26 cellular contexts compared by ENCODE assay signal in the genomic region with DNA sequence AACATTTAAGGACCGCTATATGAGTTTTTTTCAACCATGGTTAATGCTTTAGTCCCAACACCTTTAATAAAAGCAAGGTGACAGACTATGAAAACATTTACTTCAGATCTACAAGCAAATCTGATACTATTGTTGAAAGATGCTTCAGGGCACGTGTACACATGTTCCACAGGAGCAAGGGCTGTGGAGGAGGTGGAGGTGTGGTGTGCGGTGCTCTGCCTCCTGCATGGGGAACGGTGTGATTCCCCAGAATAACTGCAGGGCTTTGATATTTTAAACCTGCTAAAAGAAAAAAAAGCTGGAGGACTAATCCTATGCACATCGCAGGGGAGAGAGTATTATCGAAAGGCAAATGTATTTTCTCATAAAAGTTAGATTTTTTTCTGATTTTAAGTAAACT.
"Had no signal": no experiment of that assay in that cellular context is flagged by ENCODE, and none has a peak within 500 bp of the region (broad histone marks: within the 10 kb centered on the region; RNA-seq: fewer than 3 reads in every experiment).

No MANE protein-coding gene starts in this region.

- H3K9me3 Mint-ChIP-seq: activated CD8-positive, alpha-beta T cell treated with anti-CD3 and anti-CD28 coated beads for 36 hours; activated naive CD4-positive, alpha-beta T cell treated with anti-CD3 and anti-CD28 coated beads, Interleukin-2, amount 50 U/mL, for 24 hours; activated naive CD8-positive, alpha-beta T cell treated with anti-CD3 and anti-CD28 coated beads, Interleukin-2, amount 50 U/mL, for 24 hours; activated T-helper 2 cell treated with anti-CD3 and anti-CD28 coated beads, Interferon-gamma antibody, Interleukin-2, Interleukin-4, amounts not matched to agents 10 μg/mL and 5 μg/mL and 100 μg/mL, durations not matched to agents 14 hours and 24 hours and 36 hours; neural crest cell; stimulated activated memory B cell treated with anti-CD40 and anti-IgM and Interleukin-4, amounts not matched to agents 10 μg/mL and 1 μg/mL and 100 μg/mL, for 72 hours; stimulated activated naive CD8-positive, alpha-beta T cell treated with anti-CD3 and anti-CD28 coated beads, Interleukin-15, amount 100 ng/mL, for 72 hours had no signal

- ATAC-seq: activated CD8-positive, alpha-beta T cell treated with anti-CD3 and anti-CD28 coated beads for 36 hours; activated naive CD8-positive, alpha-beta T cell treated with anti-CD3 and anti-CD28 coated beads, Interleukin-2, amount 50 U/mL, for 24 hours; effector memory CD8-positive, alpha-beta T cell; esophagus mucosa; left cardiac atrium; naive thymus-derived CD4-positive, alpha-beta T cell; pancreas; psoas muscle; stimulated activated memory B cell treated with anti-CD40 and anti-IgM and Interleukin-4, amounts not matched to agents 10 μg/mL and 1 μg/mL and 100 μg/mL, for 72 hours; stimulated activated naive CD8-positive, alpha-beta T cell treated with anti-CD3 and anti-CD28 coated beads, Interleukin-15, amount 100 ng/mL, for 72 hours; T-helper 17 cell had no signal

- H3K4me3 ChIP-seq: breast epithelium, pancreas, psoas muscle, smooth muscle cell, tibial nerve had no signal

- H3K27ac Mint-ChIP-seq: activated CD8-positive, alpha-beta T cell treated with anti-CD3 and anti-CD28 coated beads for 36 hours; activated naive CD4-positive, alpha-beta T cell treated with anti-CD3 and anti-CD28 coated beads, Interleukin-2, amount 50 U/mL, for 24 hours; activated naive CD8-positive, alpha-beta T cell treated with anti-CD3 and anti-CD28 coated beads, Interleukin-2, amount 50 U/mL, for 24 hours; activated T-helper 2 cell treated with anti-CD3 and anti-CD28 coated beads, Interferon-gamma antibody, Interleukin-2, Interleukin-4, amounts not matched to agents 10 μg/mL and 5 μg/mL and 100 μg/mL, durations not matched to agents 14 hours and 24 hours and 36 hours; effector memory CD8-positive, alpha-beta T cell; naive thymus-derived CD4-positive, alpha-beta T cell; stimulated activated memory B cell treated with anti-CD40 and anti-IgM and Interleukin-4, amounts not matched to agents 10 μg/mL and 1 μg/mL and 100 μg/mL, for 72 hours; stimulated activated naive CD8-positive, alpha-beta T cell treated with anti-CD3 and anti-CD28 coated beads, Interleukin-15, amount 100 ng/mL, for 72 hours; T-helper 17 cell had no signal

- H3K36me3 Mint-ChIP-seq: activated naive CD4-positive, alpha-beta T cell treated with anti-CD3 and anti-CD28 coated beads, Interleukin-2, amount 50 U/mL, for 24 hours; naive thymus-derived CD4-positive, alpha-beta T cell; stimulated activated memory B cell treated with anti-CD40 and anti-IgM and Interleukin-4, amounts not matched to agents 10 μg/mL and 1 μg/mL and 100 μg/mL, for 72 hours had no signal

- H3K27me3 Mint-ChIP-seq: activated CD8-positive, alpha-beta T cell treated with anti-CD3 and anti-CD28 coated beads for 36 hours; activated naive CD4-positive, alpha-beta T cell treated with anti-CD3 and anti-CD28 coated beads, Interleukin-2, amount 50 U/mL, for 24 hours; activated naive CD8-positive, alpha-beta T cell treated with anti-CD3 and anti-CD28 coated beads, Interleukin-2, amount 50 U/mL, for 24 hours; effector memory CD8-positive, alpha-beta T cell; stimulated activated memory B cell treated with anti-CD40 and anti-IgM and Interleukin-4, amounts not matched to agents 10 μg/mL and 1 μg/mL and 100 μg/mL, for 72 hours; stimulated activated naive CD8-positive, alpha-beta T cell treated with anti-CD3 and anti-CD28 coated beads, Interleukin-15, amount 100 ng/mL, for 72 hours; T-helper 17 cell had no signal

- H3K4me3 Mint-ChIP-seq: activated CD8-positive, alpha-beta T cell treated with anti-CD3 and anti-CD28 coated beads for 36 hours; activated naive CD4-positive, alpha-beta T cell treated with anti-CD3 and anti-CD28 coated beads, Interleukin-2, amount 50 U/mL, for 24 hours; activated naive CD8-positive, alpha-beta T cell treated with anti-CD3 and anti-CD28 coated beads, Interleukin-2, amount 50 U/mL, for 24 hours; effector memory CD8-positive, alpha-beta T cell; naive thymus-derived CD4-positive, alpha-beta T cell; neural crest cell; stimulated activated memory B cell treated with anti-CD40 and anti-IgM and Interleukin-4, amounts not matched to agents 10 μg/mL and 1 μg/mL and 100 μg/mL, for 72 hours; stimulated activated naive CD8-positive, alpha-beta T cell treated with anti-CD3 and anti-CD28 coated beads, Interleukin-15, amount 100 ng/mL, for 72 hours; T-helper 17 cell had no signal

- H3K4me1 Mint-ChIP-seq: activated naive CD4-positive, alpha-beta T cell treated with anti-CD3 and anti-CD28 coated beads, Interleukin-2, amount 50 U/mL, for 24 hours; activated naive CD8-positive, alpha-beta T cell treated with anti-CD3 and anti-CD28 coated beads, Interleukin-2, amount 50 U/mL, for 24 hours; naive thymus-derived CD4-positive, alpha-beta T cell; stimulated activated memory B cell treated with anti-CD40 and anti-IgM and Interleukin-4, amounts not matched to agents 10 μg/mL and 1 μg/mL and 100 μg/mL, for 72 hours; stimulated activated naive CD8-positive, alpha-beta T cell treated with anti-CD3 and anti-CD28 coated beads, Interleukin-15, amount 100 ng/mL, for 72 hours; T-helper 17 cell had no signal

- DNase-seq: activated CD4-positive, alpha-beta T cell treated with anti-CD3 and anti-CD28 coated beads for 1 hour; activated CD4-positive, alpha-beta T cell treated with anti-CD3 and anti-CD28 coated beads, Interleukin-2, amount 50 U/mL, for 1 hour; activated CD8-positive, alpha-beta T cell treated with anti-CD3 and anti-CD28 coated beads for 36 hours; activated naive CD8-positive, alpha-beta T cell treated with anti-CD3 and anti-CD28 coated beads, Interleukin-2, amount 50 U/mL, for 24 hours; activated T-cell treated with anti-CD3 and anti-CD28 coated beads, Interleukin-2, amount 50 U/mL, for 48 hours; effector memory CD8-positive, alpha-beta T cell; hippocampal formation; left cardiac atrium; midbrain; naive thymus-derived CD4-positive, alpha-beta T cell; nucleus accumbens; pancreas; psoas muscle; stimulated activated CD4-positive, alpha-beta T cell treated with anti-CD3 and anti-CD28 coated beads, Interleukin-1b, Interleukin-23, amount 100 ng/mL, for 48 hours; stimulated activated CD4-positive, alpha-beta T cell treated with anti-CD3 and anti-CD28 coated beads, Interleukin-4, amount 100 ng/mL, for 4 hours; stimulated activated CD8-positive, alpha-beta memory T cell treated with anti-CD3 and anti-CD28 coated beads, Interleukin-4, amount 100 ng/mL, for 48 hours; stimulated activated naive CD8-positive, alpha-beta T cell treated with anti-CD3 and anti-CD28 coated beads, Interleukin-15, amount 100 ng/mL, for 72 hours; T-helper 17 cell had no signal
